19 cellular contexts compared by ENCODE assay signal in genomic region chr12:113960030-113960429, GRCh38.
"Had no signal": no experiment of that assay in that cellular context is flagged by ENCODE, and none has a peak within 500 bp of the region (broad histone marks: within the 10 kb centered on the region; RNA-seq: fewer than 3 reads in every experiment).

No MANE protein-coding gene starts in this region.

- H3K27ac Mint-ChIP-seq: dendritic cell treated with granulocyte-macrophage colony-stimulating factor and Interleukin-4, amounts not matched to agents 40 ng/mL and 50 ng/mL, for 4 days; nephron had no signal

- DNase-seq: effector memory CD8-positive, alpha-beta T cell; gastrocnemius medialis; heart right ventricle; hypothalamus; kidney glomerular epithelial cell; mesendoderm; naive B cell; occipital lobe; psoas muscle; retina; right lobe of liver; stimulated activated CD4-positive, alpha-beta T cell treated with anti-CD3 and anti-CD28 coated beads, Interleukin-1b, Interleukin-23, amount 100 ng/mL, for 48 hours; stimulated activated CD4-positive, alpha-beta T cell treated with anti-CD3 and anti-CD28 coated beads, Interleukin-4, amount 100 ng/mL, for 24 hours; stimulated activated naive CD4-positive, alpha-beta T cell treated with Interleukin-2 at 50 U/mL for 16 hours; tibial artery; upper lobe of left lung; uterus had no signal

- H3K4me3 Mint-ChIP-seq: dendritic cell treated with granulocyte-macrophage colony-stimulating factor and Interleukin-4, amounts not matched to agents 40 ng/mL and 50 ng/mL, for 4 days; effector memory CD8-positive, alpha-beta T cell; nephron had no signal

- H3K27me3 Mint-ChIP-seq: dendritic cell treated with granulocyte-macrophage colony-stimulating factor and Interleukin-4, amounts not matched to agents 40 ng/mL and 50 ng/mL, for 4 days; effector memory CD8-positive, alpha-beta T cell; naive B cell had no signal

- ATAC-seq: effector memory CD8-positive, alpha-beta T cell; gastrocnemius medialis; heart right ventricle; psoas muscle; right lobe of liver had no signal

- H3K9me3 Mint-ChIP-seq: dendritic cell treated with granulocyte-macrophage colony-stimulating factor and Interleukin-4, amounts not matched to agents 40 ng/mL and 50 ng/mL, for 4 days; effector memory CD8-positive, alpha-beta T cell; naive B cell; nephron had no signal
